12 cellular contexts compared by ENCODE assay signal in the genomic region with DNA sequence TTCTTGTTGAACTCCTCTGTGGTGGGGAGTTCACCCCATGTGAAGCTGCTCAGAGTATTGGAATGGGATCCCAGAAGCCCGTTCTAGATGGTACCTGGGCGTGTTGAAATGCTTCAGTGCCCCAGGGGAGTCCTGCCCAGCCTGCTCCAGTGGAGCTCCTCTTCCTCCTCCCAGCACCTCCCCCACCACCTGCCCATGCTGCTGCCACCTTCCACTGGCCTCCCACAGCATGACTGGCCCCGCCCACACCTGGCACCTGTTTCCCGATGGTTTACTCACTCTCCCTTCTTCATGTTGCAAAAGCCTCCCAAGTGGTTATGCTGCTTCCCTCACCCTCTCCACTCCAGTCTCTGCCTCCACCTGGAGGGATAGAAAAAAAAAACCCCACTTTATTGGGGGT. TPM values are rescaled to one million over a fixed set of nuclear protein-coding genes. Genes with fewer than 3 reads are reported as not detected.
A peak's percentile ranks its signal among the peaks of the same experiment; 100 is the strongest.
DNase-seq lines count a peak whose midpoint lies in the region; ATAC-seq and TF ChIP-seq lines count a peak whose summit lies in the region.
"Had no signal": no experiment of that assay in that cellular context is flagged by ENCODE, and none has a peak within 500 bp of the region (broad histone marks: within the 10 kb centered on the region; RNA-seq: fewer than 3 reads in every experiment).

No MANE protein-coding gene starts in this region.

- 0 out of 2 replicates have a peak, but pooled peaks have one; percentile 18 for TF ChIP-seq CTCF in PC-3 (conservative IDR thresholded peaks at IDR 0.05; ENCODE audit: low read depth, low read length)
- no peak for TF ChIP-seq CTCF in endothelial cell (IDR thresholded peaks at IDR 0.05; ENCODE audit: unreplicated experiment)

- H3K4me1 ChIP-seq in PC-3 (ENCODE audit: insufficient read depth, low read length) (peaks cover 12% of the 10 kb centered on the region), mesenchymal stem cell (ENCODE audit: control insufficient read depth, insufficient read depth, low read depth, low read length) (no peaks in the 10 kb centered on the region)
- H3K4me1 ChIP-seq: Caco-2 had no signal

- no peak overlapping the region for H4K91ac ChIP-seq in mesenchymal stem cell (ENCODE audit: low read length)

- BruUV-seq in PC-3 (replicated peaks; lab: Mats Ljungman, UMichigan), result no TSS peak

- DNase-seq in COR-L47 (lab: John Stamatoyannopoulos, UW) (peak; percentile 14), NCI-H146 treated with DMSO at 0.1 percent for 48 hours (lab: John Stamatoyannopoulos, UW; ENCODE audit: unreplicated experiment) (peak; percentile 1), PC-3 (peak; percentile 68), left colon (peak; percentile 67 to 75), mesenchymal stem cell (no peak), medulla oblongata (ENCODE audit: extremely low spot score) (no peak), C1 segment of cervical spinal cord (lab: John Stamatoyannopoulos, UW) (no peak), endothelial cell (ENCODE audit: low spot score) (no peak)
- DNase-seq: Caco-2, dorsolateral prefrontal cortex, WERI-Rb-1 had no signal

- no peaks in the 10 kb centered on the region for H3K79me2 ChIP-seq in PC-3 (ENCODE audit: low read length)

- H3K27ac Mint-ChIP-seq in endothelial cell (ENCODE audit: unreplicated experiment), result no peak overlapping the region
- H3K27ac Mint-ChIP-seq: stimulated activated naive CD8-positive, alpha-beta T cell treated with anti-CD3 and anti-CD28 coated beads, Interleukin-15, Interleukin-2, amounts not matched to agents 100 ng/mL and 50 ng/mL, for 24 hours had no signal

- no peak overlapping the region for H3K23ac ChIP-seq in mesenchymal stem cell (ENCODE audit: low read length in 2 of 2)

- ATAC-seq in PC-3 (no peak), left colon (peak; percentile 88)

- H3F3A ChIP-seq in PC-3 (ENCODE audit: low read length, unreplicated experiment), result no peaks in the 10 kb centered on the region

- H3K27ac ChIP-seq in PC-3 (ENCODE audit: low read length) (no peak overlapping the region), mesenchymal stem cell (ENCODE audit: low read length, poor library complexity, severe bottlenecking) (no peak overlapping the region)
- H3K27ac ChIP-seq: dorsolateral prefrontal cortex, WERI-Rb-1 had no signal

- POLR2A ChIA-PET in PC-3 (lab: Charles Lee; ENCODE audit: unreplicated experiment), result no interaction called here

- intact Hi-C loops in PC-3 (cut with micrococcal nuclease), result loop anchor here (5.0 kb wide), 1 partner anchor 357 kb away; no protein-coding TSS in a partner anchor
- intact Hi-C loops in left colon (cut with DNase I, micrococcal nuclease), result loop anchor here in 1 of 2 donors (10.0 kb wide), 1 partner anchor 284 kb away; no protein-coding TSS in a partner anchor

- no peak overlapping the region for H3K18ac ChIP-seq in mesenchymal stem cell (ENCODE audit: low read depth in 1 of 2, low read length in 2 of 2)

- H3K9me3 Mint-ChIP-seq in endothelial cell (ENCODE audit: unreplicated experiment), result no peaks in the 10 kb centered on the region
- H3K9me3 Mint-ChIP-seq: stimulated activated naive CD8-positive, alpha-beta T cell treated with anti-CD3 and anti-CD28 coated beads, Interleukin-15, Interleukin-2, amounts not matched to agents 100 ng/mL and 50 ng/mL, for 24 hours had no signal

- H2BK15ac ChIP-seq in mesenchymal stem cell (ENCODE audit: low read depth, poor library complexity, severe bottlenecking), result no peak overlapping the region

- no peak overlapping the region for H2BK120ac ChIP-seq in mesenchymal stem cell (ENCODE audit: low read depth, low read length)

- no peak overlapping the region for H2BK12ac ChIP-seq in mesenchymal stem cell (ENCODE audit: low read length in 2 of 2)

- H2AK5ac ChIP-seq in mesenchymal stem cell (ENCODE audit: low read length, severe bottlenecking), result no peak overlapping the region

- no peak overlapping the region for H4K8ac ChIP-seq in mesenchymal stem cell (ENCODE audit: low read length)

- H3K27me3 ChIP-seq in PC-3 (ENCODE audit: low read length) (no peaks in the 10 kb centered on the region), mesenchymal stem cell (ENCODE audit: control insufficient read depth in 1 of 2, insufficient read depth in 1 of 2, low read length in 2 of 2) (peaks cover 71 to 88% of the 10 kb centered on the region in 2 experiments)

- H2BK5ac ChIP-seq in mesenchymal stem cell (ENCODE audit: low read depth, low read length, poor library complexity, severe bottlenecking), result no peak overlapping the region

- H3K4me3 ChIP-seq in PC-3 (ENCODE audit: low read length), result no peak overlapping the region
- H3K4me3 ChIP-seq in mesenchymal stem cell (ENCODE audit: insufficient read depth in 1 of 2, low read depth in 1 of 2, low read length in 2 of 2), result no peak overlapping the region
- H3K4me3 ChIP-seq: dorsolateral prefrontal cortex had no signal

- H3K4me2 ChIP-seq in PC-3 (ENCODE audit: low read length), result no peak overlapping the region
- H3K4me2 ChIP-seq in mesenchymal stem cell (ENCODE audit: low read length, poor library complexity, severe bottlenecking), result no peak overlapping the region

- H3K79me1 ChIP-seq in mesenchymal stem cell (replicated peaks; ENCODE audit: low read length, poor library complexity, severe bottlenecking), result no peaks in the 10 kb centered on the region

- no peak overlapping the region for H3K4me3 Mint-ChIP-seq in endothelial cell (ENCODE audit: unreplicated experiment)
- H3K4me3 Mint-ChIP-seq: stimulated activated naive CD8-positive, alpha-beta T cell treated with anti-CD3 and anti-CD28 coated beads, Interleukin-15, Interleukin-2, amounts not matched to agents 100 ng/mL and 50 ng/mL, for 24 hours had no signal

- no peaks in the 10 kb centered on the region for H3K27me3 Mint-ChIP-seq in endothelial cell (ENCODE audit: unreplicated experiment)

- CTCF ChIA-PET in PC-3 (lab: Charles Lee), result no interaction called here

- H2AFZ ChIP-seq in PC-3 (ENCODE audit: low read length) (no peak overlapping the region), mesenchymal stem cell (ENCODE audit: low read depth, low read length) (no peak overlapping the region)

- H3K36me3 ChIP-seq in PC-3 (ENCODE audit: low read depth, low read length) (no peaks in the 10 kb centered on the region), mesenchymal stem cell (ENCODE audit: control insufficient read depth in 1 of 2, insufficient read depth in 2 of 2, low read depth in 1 of 2, low read length in 2 of 2) (no peaks in the 10 kb centered on the region)
- H3K36me3 ChIP-seq: WERI-Rb-1 had no signal

- no peaks in the 10 kb centered on the region for H3K36me3 Mint-ChIP-seq in endothelial cell (ENCODE audit: low read depth, unreplicated experiment)

- whole genome bisulfite sequencing in mesenchymal stem cell, result 61% methylated on average over 4 of the region's 4 CpGs

- no peak overlapping the region for H3K9ac ChIP-seq in PC-3 (ENCODE audit: low read length)
- no peak overlapping the region for H3K9ac ChIP-seq in mesenchymal stem cell (ENCODE audit: low read length)

- no peaks in the 10 kb centered on the region for H3K4me1 Mint-ChIP-seq in endothelial cell (ENCODE audit: unreplicated experiment)

- H3K4ac ChIP-seq in mesenchymal stem cell (ENCODE audit: low read depth in 1 of 2, low read length in 2 of 2), result no peak overlapping the region

- no peaks in the 10 kb centered on the region for H3K9me3 ChIP-seq in PC-3 (ENCODE audit: low read length)
- H3K9me3 ChIP-seq in mesenchymal stem cell (ENCODE audit: control insufficient read depth, low read length), result no peaks in the 10 kb centered on the region
- H3K9me3 ChIP-seq: Caco-2 had no signal

- H4K20me1 ChIP-seq in PC-3 (ENCODE audit: low read length), result no peaks in the 10 kb centered on the region

- H3K9me2 ChIP-seq in PC-3 (replicated peaks; ENCODE audit: low read length), result no peaks in the 10 kb centered on the region

- no peak overlapping the region for H3K14ac ChIP-seq in mesenchymal stem cell (ENCODE audit: low read length in 2 of 2)

RNA-seq across cellular contexts. Expression of a gene that starts 32.2 kb away (rescaled TPM):
- total RNA-seq in PC-3 (2014; rRNA removed) (277 and 283 TPM in 2 replicates), left colon (10 to 100 TPM; 67.6 to 78.2 TPM), endothelial cell (ENCODE audit: unreplicated experiment) (23.9 TPM)
- polyA plus RNA-seq in mesenchymal stem cell (2013, experiment 1 of 2), result 86.1 TPM
- polyA plus RNA-seq in mesenchymal stem cell (2013, experiment 2 of 2), result 80.5 TPM

Comparison
In these comparisons a context has a peak if more than half of its experiments do, and no peak if none do; other contexts are left out.
1. DNase-seq: peak in COR-L47 (single experiment), NCI-H146 treated with DMSO at 0.1 percent for 48 hours (single experiment), PC-3 (single experiment) and left colon (2 of 2); none in mesenchymal stem cell (single experiment), medulla oblongata (single experiment), C1 segment of cervical spinal cord (0 of 14) and endothelial cell (single experiment).